In the genomic region with DNA sequence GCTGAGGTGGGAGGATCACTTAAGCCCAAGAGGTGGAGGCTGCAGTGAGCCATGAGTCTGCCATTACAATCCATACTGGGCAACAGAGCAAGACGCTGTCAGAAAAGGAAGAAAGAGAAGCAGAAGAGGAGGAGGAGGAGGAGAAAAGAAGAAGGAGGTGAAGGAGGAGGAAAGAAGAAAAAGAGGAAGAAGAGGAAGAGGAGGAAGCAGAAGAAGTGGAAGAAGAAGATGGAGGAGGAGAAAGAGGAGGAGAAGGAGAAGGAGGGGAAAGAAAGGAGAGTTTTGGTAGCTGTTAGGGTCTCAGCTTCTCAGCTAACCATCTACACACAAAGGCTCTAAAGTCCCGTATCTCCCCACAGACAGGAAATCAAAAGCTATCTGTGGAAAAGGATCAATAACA, we compare ENCODE assay signal across 1 cellular context.
TF ChIP-seq lines count a peak whose summit lies in the region.

No MANE protein-coding gene starts in this region.

TF ChIP-seq in HEK293, 187 proteins besides CTCF, POLR2A, EP300 and RAD21 (continued from another document):
- TF ChIP-seq, protein P1, sequence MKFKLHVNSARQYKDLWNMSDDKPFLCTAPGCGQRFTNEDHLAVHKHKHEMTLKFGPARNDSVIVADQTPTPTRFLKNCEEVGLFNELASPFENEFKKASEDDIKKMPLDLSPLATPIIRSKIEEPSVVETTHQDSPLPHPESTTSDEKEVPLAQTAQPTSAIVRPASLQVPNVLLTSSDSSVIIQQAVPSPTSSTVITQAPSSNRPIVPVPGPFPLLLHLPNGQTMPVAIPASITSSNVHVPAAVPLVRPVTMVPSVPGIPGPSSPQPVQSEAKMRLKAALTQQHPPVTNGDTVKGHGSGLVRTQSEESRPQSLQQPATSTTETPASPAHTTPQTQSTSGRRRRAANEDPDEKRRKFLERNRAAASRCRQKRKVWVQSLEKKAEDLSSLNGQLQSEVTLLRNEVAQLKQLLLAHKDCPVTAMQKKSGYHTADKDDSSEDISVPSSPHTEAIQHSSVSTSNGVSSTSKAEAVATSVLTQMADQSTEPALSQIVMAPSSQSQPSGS (tag by site-specific recombination; IDR thresholded peaks at IDR 0.05; ENCODE audit: low read depth), result no peak
- no peak for TF ChIP-seq PRDM1 (tag by site-specific recombination; IDR thresholded peaks at IDR 0.05)
- TF ChIP-seq EGR2 (tag by site-specific recombination; IDR thresholded peaks at IDR 0.05; ENCODE audit: low read depth), result peak; percentile 25; the same call in 1 of the 2 replicates
- TF ChIP-seq, protein P2, sequence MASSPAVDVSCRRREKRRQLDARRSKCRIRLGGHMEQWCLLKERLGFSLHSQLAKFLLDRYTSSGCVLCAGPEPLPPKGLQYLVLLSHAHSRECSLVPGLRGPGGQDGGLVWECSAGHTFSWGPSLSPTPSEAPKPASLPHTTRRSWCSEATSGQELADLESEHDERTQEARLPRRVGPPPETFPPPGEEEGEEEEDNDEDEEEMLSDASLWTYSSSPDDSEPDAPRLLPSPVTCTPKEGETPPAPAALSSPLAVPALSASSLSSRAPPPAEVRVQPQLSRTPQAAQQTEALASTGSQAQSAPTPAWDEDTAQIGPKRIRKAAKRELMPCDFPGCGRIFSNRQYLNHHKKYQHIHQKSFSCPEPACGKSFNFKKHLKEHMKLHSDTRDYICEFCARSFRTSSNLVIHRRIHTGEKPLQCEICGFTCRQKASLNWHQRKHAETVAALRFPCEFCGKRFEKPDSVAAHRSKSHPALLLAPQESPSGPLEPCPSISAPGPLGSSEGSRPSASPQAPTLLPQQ (tag by site-specific recombination; IDR thresholded peaks at IDR 0.05), result no peak
- no peak for TF ChIP-seq ZBTB1 (tag by site-specific recombination; IDR thresholded peaks at IDR 0.05)
- TF ChIP-seq, protein P3, sequence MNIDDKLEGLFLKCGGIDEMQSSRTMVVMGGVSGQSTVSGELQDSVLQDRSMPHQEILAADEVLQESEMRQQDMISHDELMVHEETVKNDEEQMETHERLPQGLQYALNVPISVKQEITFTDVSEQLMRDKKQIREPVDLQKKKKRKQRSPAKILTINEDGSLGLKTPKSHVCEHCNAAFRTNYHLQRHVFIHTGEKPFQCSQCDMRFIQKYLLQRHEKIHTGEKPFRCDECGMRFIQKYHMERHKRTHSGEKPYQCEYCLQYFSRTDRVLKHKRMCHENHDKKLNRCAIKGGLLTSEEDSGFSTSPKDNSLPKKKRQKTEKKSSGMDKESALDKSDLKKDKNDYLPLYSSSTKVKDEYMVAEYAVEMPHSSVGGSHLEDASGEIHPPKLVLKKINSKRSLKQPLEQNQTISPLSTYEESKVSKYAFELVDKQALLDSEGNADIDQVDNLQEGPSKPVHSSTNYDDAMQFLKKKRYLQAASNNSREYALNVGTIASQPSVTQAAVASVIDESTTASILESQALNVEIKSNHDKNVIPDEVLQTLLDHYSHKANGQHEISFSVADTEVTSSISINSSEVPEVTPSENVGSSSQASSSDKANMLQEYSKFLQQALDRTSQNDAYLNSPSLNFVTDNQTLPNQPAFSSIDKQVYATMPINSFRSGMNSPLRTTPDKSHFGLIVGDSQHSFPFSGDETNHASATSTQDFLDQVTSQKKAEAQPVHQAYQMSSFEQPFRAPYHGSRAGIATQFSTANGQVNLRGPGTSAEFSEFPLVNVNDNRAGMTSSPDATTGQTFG (tag by site-specific recombination; IDR thresholded peaks at IDR 0.05; ENCODE audit: borderline replicate concordance), result peak; percentile 52; the same call in 1 of the 2 replicates
- TF ChIP-seq KLF10 (tag by site-specific recombination; IDR thresholded peaks at IDR 0.05), result no peak
- no peak for TF ChIP-seq BCL11A (tag by site-specific recombination; IDR thresholded peaks at IDR 0.05; ENCODE audit: low read depth)
- TF ChIP-seq ZNF311 (tag by site-specific recombination; IDR thresholded peaks at IDR 0.05; ENCODE audit: borderline replicate concordance), result no peak
- no peak for TF ChIP-seq SP7 (tag by site-specific recombination; IDR thresholded peaks at IDR 0.05)
- 0 out of 2 replicates have a peak, but pooled peaks have one; percentile 28 for TF ChIP-seq ZNF521 (tag by site-specific recombination; IDR thresholded peaks at IDR 0.05)
- TF ChIP-seq ZNF138 (tag by site-specific recombination; IDR thresholded peaks at IDR 0.05; ENCODE audit: borderline replicate concordance), result no peak
- no peak for TF ChIP-seq KLF9 (tag by site-specific recombination; IDR thresholded peaks at IDR 0.05; ENCODE audit: low read depth)
- TF ChIP-seq, protein P4, sequence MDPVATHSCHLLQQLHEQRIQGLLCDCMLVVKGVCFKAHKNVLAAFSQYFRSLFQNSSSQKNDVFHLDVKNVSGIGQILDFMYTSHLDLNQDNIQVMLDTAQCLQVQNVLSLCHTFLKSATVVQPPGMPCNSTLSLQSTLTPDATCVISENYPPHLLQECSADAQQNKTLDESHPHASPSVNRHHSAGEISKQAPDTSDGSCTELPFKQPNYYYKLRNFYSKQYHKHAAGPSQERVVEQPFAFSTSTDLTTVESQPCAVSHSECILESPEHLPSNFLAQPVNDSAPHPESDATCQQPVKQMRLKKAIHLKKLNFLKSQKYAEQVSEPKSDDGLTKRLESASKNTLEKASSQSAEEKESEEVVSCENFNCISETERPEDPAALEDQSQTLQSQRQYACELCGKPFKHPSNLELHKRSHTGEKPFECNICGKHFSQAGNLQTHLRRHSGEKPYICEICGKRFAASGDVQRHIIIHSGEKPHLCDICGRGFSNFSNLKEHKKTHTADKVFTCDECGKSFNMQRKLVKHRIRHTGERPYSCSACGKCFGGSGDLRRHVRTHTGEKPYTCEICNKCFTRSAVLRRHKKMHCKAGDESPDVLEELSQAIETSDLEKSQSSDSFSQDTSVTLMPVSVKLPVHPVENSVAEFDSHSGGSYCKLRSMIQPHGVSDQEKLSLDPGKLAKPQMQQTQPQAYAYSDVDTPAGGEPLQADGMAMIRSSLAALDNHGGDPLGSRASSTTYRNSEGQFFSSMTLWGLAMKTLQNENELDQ (tag by site-specific recombination; IDR thresholded peaks at IDR 0.05; ENCODE audit: low read depth), result no peak
- TF ChIP-seq ZNF560 (tag by site-specific recombination; IDR thresholded peaks at IDR 0.05; ENCODE audit: borderline replicate concordance), result no peak
- TF ChIP-seq ZNF677 (tag by site-specific recombination; IDR thresholded peaks at IDR 0.05), result no peak
- TF ChIP-seq ZNF140 (tag by site-specific recombination; IDR thresholded peaks at IDR 0.05), result no peak
- no peak for TF ChIP-seq HOXD13 (CRISPR knock-in tag; IDR thresholded peaks at IDR 0.05; ENCODE audit: borderline replicate concordance)
- TF ChIP-seq ZNF777 (tag by site-specific recombination; IDR thresholded peaks at IDR 0.05; ENCODE audit: borderline replicate concordance), result no peak
- TF ChIP-seq ZNF274 (IDR thresholded peaks at IDR 0.05; ENCODE audit: low read length), result no peak
- 0 out of 2 replicates have a peak, but pooled peaks have one; percentile 45 for TF ChIP-seq ZNF274 (tag by site-specific recombination; IDR thresholded peaks at IDR 0.05; ENCODE audit: borderline replicate concordance)
- TF ChIP-seq ZNF701 (tag by site-specific recombination; IDR thresholded peaks at IDR 0.05), result no peak
- TF ChIP-seq, protein P5, sequence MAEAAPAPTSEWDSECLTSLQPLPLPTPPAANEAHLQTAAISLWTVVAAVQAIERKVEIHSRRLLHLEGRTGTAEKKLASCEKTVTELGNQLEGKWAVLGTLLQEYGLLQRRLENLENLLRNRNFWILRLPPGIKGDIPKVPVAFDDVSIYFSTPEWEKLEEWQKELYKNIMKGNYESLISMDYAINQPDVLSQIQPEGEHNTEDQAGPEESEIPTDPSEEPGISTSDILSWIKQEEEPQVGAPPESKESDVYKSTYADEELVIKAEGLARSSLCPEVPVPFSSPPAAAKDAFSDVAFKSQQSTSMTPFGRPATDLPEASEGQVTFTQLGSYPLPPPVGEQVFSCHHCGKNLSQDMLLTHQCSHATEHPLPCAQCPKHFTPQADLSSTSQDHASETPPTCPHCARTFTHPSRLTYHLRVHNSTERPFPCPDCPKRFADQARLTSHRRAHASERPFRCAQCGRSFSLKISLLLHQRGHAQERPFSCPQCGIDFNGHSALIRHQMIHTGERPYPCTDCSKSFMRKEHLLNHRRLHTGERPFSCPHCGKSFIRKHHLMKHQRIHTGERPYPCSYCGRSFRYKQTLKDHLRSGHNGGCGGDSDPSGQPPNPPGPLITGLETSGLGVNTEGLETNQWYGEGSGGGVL (tag by site-specific recombination; IDR thresholded peaks at IDR 0.05), result no peak
- TF ChIP-seq, protein P6, sequence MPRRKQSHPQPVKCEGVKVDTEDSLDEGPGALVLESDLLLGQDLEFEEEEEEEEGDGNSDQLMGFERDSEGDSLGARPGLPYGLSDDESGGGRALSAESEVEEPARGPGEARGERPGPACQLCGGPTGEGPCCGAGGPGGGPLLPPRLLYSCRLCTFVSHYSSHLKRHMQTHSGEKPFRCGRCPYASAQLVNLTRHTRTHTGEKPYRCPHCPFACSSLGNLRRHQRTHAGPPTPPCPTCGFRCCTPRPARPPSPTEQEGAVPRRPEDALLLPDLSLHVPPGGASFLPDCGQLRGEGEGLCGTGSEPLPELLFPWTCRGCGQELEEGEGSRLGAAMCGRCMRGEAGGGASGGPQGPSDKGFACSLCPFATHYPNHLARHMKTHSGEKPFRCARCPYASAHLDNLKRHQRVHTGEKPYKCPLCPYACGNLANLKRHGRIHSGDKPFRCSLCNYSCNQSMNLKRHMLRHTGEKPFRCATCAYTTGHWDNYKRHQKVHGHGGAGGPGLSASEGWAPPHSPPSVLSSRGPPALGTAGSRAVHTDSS (tag by site-specific recombination; IDR thresholded peaks at IDR 0.05), result peak; percentile 59; the same call in 1 of the 2 replicates
- TF ChIP-seq, protein P7, sequence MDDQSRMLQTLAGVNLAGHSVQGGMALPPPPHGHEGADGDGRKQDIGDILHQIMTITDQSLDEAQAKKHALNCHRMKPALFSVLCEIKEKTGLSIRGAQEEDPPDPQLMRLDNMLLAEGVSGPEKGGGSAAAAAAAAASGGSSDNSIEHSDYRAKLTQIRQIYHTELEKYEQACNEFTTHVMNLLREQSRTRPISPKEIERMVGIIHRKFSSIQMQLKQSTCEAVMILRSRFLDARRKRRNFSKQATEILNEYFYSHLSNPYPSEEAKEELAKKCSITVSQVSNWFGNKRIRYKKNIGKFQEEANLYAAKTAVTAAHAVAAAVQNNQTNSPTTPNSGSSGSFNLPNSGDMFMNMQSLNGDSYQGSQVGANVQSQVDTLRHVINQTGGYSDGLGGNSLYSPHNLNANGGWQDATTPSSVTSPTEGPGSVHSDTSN (CRISPR knock-in tag; IDR thresholded peaks at IDR 0.05), result no peak
- no peak for TF ChIP-seq ZNF354C (tag by site-specific recombination; IDR thresholded peaks at IDR 0.05; ENCODE audit: borderline replicate concordance, low read depth)
- no peak for TF ChIP-seq MEIS1 (CRISPR knock-in tag; IDR thresholded peaks at IDR 0.05; ENCODE audit: borderline replicate concordance)
- TF ChIP-seq ZNF558 (tag by site-specific recombination; IDR thresholded peaks at IDR 0.05), result no peak
- TF ChIP-seq ZNF747 (tag by site-specific recombination; IDR thresholded peaks at IDR 0.05), result no peak
- no peak for TF ChIP-seq ZNF707 (tag by site-specific recombination; IDR thresholded peaks at IDR 0.05)
- peak; percentile 24; the same call in 1 of the 2 replicates for TF ChIP-seq ZFP3 (tag by site-specific recombination; IDR thresholded peaks at IDR 0.05; ENCODE audit: low read depth)
- TF ChIP-seq, protein P8, sequence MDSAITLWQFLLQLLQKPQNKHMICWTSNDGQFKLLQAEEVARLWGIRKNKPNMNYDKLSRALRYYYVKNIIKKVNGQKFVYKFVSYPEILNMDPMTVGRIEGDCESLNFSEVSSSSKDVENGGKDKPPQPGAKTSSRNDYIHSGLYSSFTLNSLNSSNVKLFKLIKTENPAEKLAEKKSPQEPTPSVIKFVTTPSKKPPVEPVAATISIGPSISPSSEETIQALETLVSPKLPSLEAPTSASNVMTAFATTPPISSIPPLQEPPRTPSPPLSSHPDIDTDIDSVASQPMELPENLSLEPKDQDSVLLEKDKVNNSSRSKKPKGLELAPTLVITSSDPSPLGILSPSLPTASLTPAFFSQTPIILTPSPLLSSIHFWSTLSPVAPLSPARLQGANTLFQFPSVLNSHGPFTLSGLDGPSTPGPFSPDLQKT (IDR thresholded peaks at IDR 0.05; ENCODE audit: borderline replicate concordance, low read depth, low read length), result no peak
- TF ChIP-seq ZNF366 (tag by site-specific recombination; conservative IDR thresholded peaks at IDR 0.05), result peak; percentile 46; the same call in 1 of the 2 replicates
- no peak for TF ChIP-seq ZNF16 (tag by site-specific recombination; IDR thresholded peaks at IDR 0.05; ENCODE audit: low read depth)
- no peak for TF ChIP-seq ZNF302 (tag by site-specific recombination; IDR thresholded peaks at IDR 0.05; ENCODE audit: low read depth)
- TF ChIP-seq, protein P9, sequence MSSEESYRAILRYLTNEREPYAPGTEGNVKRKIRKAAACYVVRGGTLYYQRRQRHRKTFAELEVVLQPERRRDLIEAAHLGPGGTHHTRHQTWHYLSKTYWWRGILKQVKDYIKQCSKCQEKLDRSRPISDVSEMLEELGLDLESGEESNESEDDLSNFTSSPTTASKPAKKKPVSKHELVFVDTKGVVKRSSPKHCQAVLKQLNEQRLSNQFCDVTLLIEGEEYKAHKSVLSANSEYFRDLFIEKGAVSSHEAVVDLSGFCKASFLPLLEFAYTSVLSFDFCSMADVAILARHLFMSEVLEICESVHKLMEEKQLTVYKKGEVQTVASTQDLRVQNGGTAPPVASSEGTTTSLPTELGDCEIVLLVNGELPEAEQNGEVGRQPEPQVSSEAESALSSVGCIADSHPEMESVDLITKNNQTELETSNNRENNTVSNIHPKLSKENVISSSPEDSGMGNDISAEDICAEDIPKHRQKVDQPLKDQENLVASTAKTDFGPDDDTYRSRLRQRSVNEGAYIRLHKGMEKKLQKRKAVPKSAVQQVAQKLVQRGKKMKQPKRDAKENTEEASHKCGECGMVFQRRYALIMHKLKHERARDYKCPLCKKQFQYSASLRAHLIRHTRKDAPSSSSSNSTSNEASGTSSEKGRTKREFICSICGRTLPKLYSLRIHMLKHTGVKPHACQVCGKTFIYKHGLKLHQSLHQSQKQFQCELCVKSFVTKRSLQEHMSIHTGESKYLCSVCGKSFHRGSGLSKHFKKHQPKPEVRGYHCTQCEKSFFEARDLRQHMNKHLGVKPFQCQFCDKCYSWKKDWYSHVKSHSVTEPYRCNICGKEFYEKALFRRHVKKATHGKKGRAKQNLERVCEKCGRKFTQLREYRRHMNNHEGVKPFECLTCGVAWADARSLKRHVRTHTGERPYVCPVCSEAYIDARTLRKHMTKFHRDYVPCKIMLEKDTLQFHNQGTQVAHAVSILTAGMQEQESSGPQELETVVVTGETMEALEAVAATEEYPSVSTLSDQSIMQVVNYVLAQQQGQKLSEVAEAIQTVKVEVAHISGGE (tag by site-specific recombination; conservative IDR thresholded peaks at IDR 0.05; ENCODE audit: low read depth), result no peak
- TF ChIP-seq ZNF571 (tag by site-specific recombination; IDR thresholded peaks at IDR 0.05), result no peak
- no peak for TF ChIP-seq ZNF423 (tag by site-specific recombination; IDR thresholded peaks at IDR 0.05)
- 0 out of 2 replicates have a peak, but pooled peaks have one; percentile 5 for TF ChIP-seq ZFHX2 (tag by site-specific recombination; conservative IDR thresholded peaks at IDR 0.05)
